ENCODE assay signal across 9 cellular contexts in the genomic region with DNA sequence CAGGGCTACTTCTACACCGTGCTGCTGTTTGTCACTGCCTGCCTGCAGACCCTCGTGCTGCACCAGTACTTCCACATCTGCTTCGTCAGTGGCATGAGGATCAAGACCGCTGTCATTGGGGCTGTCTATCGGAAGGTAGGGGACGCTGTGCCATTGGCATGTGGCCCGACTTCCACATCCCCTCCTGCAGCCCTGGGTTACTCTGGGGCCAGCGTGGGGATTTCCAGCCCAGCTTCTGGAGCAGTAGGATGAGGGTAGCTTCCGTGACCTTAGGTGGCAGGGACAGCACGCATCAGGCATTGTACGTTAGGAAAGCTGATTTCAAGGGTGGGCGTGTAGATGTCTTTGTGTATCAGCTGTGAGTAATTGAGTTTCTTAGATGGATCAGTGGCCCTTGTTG.
A peak's percentile ranks its signal among the peaks of the same experiment; 100 is the strongest.
DNase-seq lines count a peak whose midpoint lies in the region; ATAC-seq and FAIRE-seq lines count a peak whose summit lies in the region.
"Had no signal": no experiment of that assay in that cellular context is flagged by ENCODE, and none has a peak within 500 bp of the region (broad histone marks: within the 10 kb centered on the region; RNA-seq: fewer than 3 reads in every experiment).

No MANE protein-coding gene starts in this region.

- no peaks in the 10 kb centered on the region for H3K4me1 ChIP-seq in GM23248 (ENCODE audit: insufficient read depth)
- H3K4me1 ChIP-seq: colonic mucosa had no signal

- H3K27ac ChIP-seq in GM23248, result no peak overlapping the region
- H3K27ac ChIP-seq: colonic mucosa had no signal

- H3K9me3 ChIP-seq in GM23248 (ENCODE audit: low read depth), result no peaks in the 10 kb centered on the region
- H3K9me3 ChIP-seq: colonic mucosa had no signal

- H3F3A ChIP-seq in GM23248 (ENCODE audit: insufficient read depth), result no peaks in the 10 kb centered on the region

- H4K20me1 ChIP-seq in GM23248 (ENCODE audit: insufficient read depth), result no peaks in the 10 kb centered on the region

- peaks cover 33% of the 10 kb centered on the region; the same call in 1 of the 2 replicates for H3K36me3 ChIP-seq in GM23248 (ENCODE audit: low read depth)

- 74 to 77% methylated on average over 12 of the region's 12 CpGs for WGBS in GM23248 (ENCODE audit: low coverage in 1 of 2, low lambda C conversion rate in 2 of 2, missing lambda C conversion rate in 2 of 2), 2 experiments

- no peaks in the 10 kb centered on the region for H3K27me3 ChIP-seq in GM23248 (replicated peaks; ENCODE audit: insufficient read depth)
- H3K27me3 ChIP-seq: colonic mucosa had no signal

- peaks cover 60% of the 10 kb centered on the region for H3K36me3 Mint-ChIP-seq in activated CD4-positive, alpha-beta memory T cell treated with anti-CD3 and anti-CD28 coated beads, Interleukin-2, amount 10 ng/mL, durations not matched to agents 7 days and 5 days (ENCODE audit: low read depth)

- peak; percentile 18 for DNase-seq in COLO668 (lab: John Stamatoyannopoulos, UW; ENCODE audit: unreplicated experiment)
- DNase-seq in GM23248, result peak; percentile 16
- no peak for DNase-seq in activated CD4-positive, alpha-beta memory T cell treated with anti-CD3 and anti-CD28 coated beads, Interleukin-2, amount 10 ng/mL, durations not matched to agents 7 days and 5 days
- peak; percentile 21 to 56 for DNase-seq in lung microvascular endothelial cell (ENCODE audit: low read depth in 2 of 2)
- DNase-seq in GM03348 (ENCODE audit: low spot score), result no peak
- DNase-seq in GM19239 (ENCODE audit: insufficient read length, low spot score), result no peak
- DNase-seq: colonic mucosa had no signal

- CTCF ChIA-PET in activated CD4-positive, alpha-beta memory T cell treated with anti-CD3 and anti-CD28 coated beads, Interleukin-2, amount 10 ng/mL, durations not matched to agents 7 days and 5 days (lab: Charles Lee), result no interaction called here

- no peak for ATAC-seq in HG02763 (IDR thresholded peaks at IDR 0.05; ENCODE audit: unreplicated experiment)

- no peak overlapping the region for H2AFZ ChIP-seq in GM23248

- H3K9me3 Mint-ChIP-seq in activated CD4-positive, alpha-beta memory T cell treated with anti-CD3 and anti-CD28 coated beads, Interleukin-2, amount 10 ng/mL, durations not matched to agents 7 days and 5 days, result no peaks in the 10 kb centered on the region

- peak overlapping the region; percentile 66 for H3K27ac Mint-ChIP-seq in activated CD4-positive, alpha-beta memory T cell treated with anti-CD3 and anti-CD28 coated beads, Interleukin-2, amount 10 ng/mL, durations not matched to agents 7 days and 5 days

- no peaks in the 10 kb centered on the region for H3K9me2 ChIP-seq in GM23248 (ENCODE audit: insufficient read depth)

- H3K27me3 Mint-ChIP-seq in activated CD4-positive, alpha-beta memory T cell treated with anti-CD3 and anti-CD28 coated beads, Interleukin-2, amount 10 ng/mL, durations not matched to agents 7 days and 5 days, result no peaks in the 10 kb centered on the region

- H3K4me3 ChIP-seq in GM23248, result no peak overlapping the region
- H3K4me3 ChIP-seq: colonic mucosa had no signal

- no peak for FAIRE-seq in GM19239 (lab: Jason Lieb, UNC)
- FAIRE-seq: G401.6 had no signal

- in situ Hi-C loops in GM23248 (cut with MboI), result no loop called here

- H3K79me2 ChIP-seq in GM23248 (ENCODE audit: insufficient read depth), result peaks cover 15% of the 10 kb centered on the region

- H3K4me3 Mint-ChIP-seq in activated CD4-positive, alpha-beta memory T cell treated with anti-CD3 and anti-CD28 coated beads, Interleukin-2, amount 10 ng/mL, durations not matched to agents 7 days and 5 days, result no peak overlapping the region

- POLR2A ChIA-PET in activated CD4-positive, alpha-beta memory T cell treated with anti-CD3 and anti-CD28 coated beads, Interleukin-2, amount 10 ng/mL, durations not matched to agents 7 days and 5 days (lab: Charles Lee), result no interaction called here

- H3K4me1 Mint-ChIP-seq in activated CD4-positive, alpha-beta memory T cell treated with anti-CD3 and anti-CD28 coated beads, Interleukin-2, amount 10 ng/mL, durations not matched to agents 7 days and 5 days, result peaks cover 10% of the 10 kb centered on the region

- H3K9ac ChIP-seq in GM23248, result no peak overlapping the region

- H3K4me2 ChIP-seq in GM23248 (ENCODE audit: unreplicated experiment), result no peak overlapping the region

Comparison
In these comparisons a context has a peak if more than half of its experiments do, and no peak if none do; other contexts are left out.
1. DNase-seq: peak in COLO668 (single experiment), GM23248 (single experiment) and lung microvascular endothelial cell (2 of 2); none in activated CD4-positive, alpha-beta memory T cell treated with anti-CD3 and anti-CD28 coated beads, Interleukin-2, amount 10 ng/mL, durations not matched to agents 7 days and 5 days (single experiment), GM03348 (single experiment) and GM19239 (single experiment).